In genomic region chrX:48975541-48975940, GRCh38 we compare ENCODE assay signal across 21 cellular contexts.
"Had no signal": no experiment of that assay in that cellular context is flagged by ENCODE, and none has a peak within 500 bp of the region (broad histone marks: within the 10 kb centered on the region; RNA-seq: fewer than 3 reads in every experiment).

No MANE protein-coding gene starts in this region.

- H3K27ac Mint-ChIP-seq: T-cell had no signal

- H3K4me3 Mint-ChIP-seq: activated T-cell treated with anti-CD3 and anti-CD28 coated beads, Interleukin-2, amount 50 U/mL, for 24 hours; naive B cell; neural crest cell; T-cell had no signal

- DNase-seq: activated CD4-positive, alpha-beta T cell treated with anti-CD3 and anti-CD28 coated beads, Interleukin-2, amount 50 U/mL, for 4 hours; activated CD4-positive, CD25-positive, alpha-beta regulatory T cell; activated effector memory CD4-positive, alpha-beta T cell treated with anti-CD3 and anti-CD28 coated beads, Interleukin-2, amount 50 U/mL, for 16 hours; activated T-cell treated with anti-CD3 and anti-CD28 coated beads, Interleukin-2, amount 50 U/mL, for 24 hours; anterior cingulate cortex; body of pancreas; caudate nucleus; effector memory CD4-positive, alpha-beta T cell; foreskin melanocyte; hippocampal formation; kidney glomerular epithelial cell; left lung; naive B cell; occipital lobe; SJCRH30; stimulated activated CD4-positive, alpha-beta T cell treated with anti-CD3 and anti-CD28 coated beads, Interleukin-1b, Interleukin-23, amount 100 ng/mL, for 48 hours; stomach; T-cell had no signal

- ATAC-seq: body of pancreas, esophagus mucosa, left lung, right lobe of liver, T-cell had no signal

- H3K9me3 Mint-ChIP-seq: activated T-cell treated with anti-CD3 and anti-CD28 coated beads, Interleukin-2, amount 50 U/mL, for 24 hours; naive B cell; T-cell had no signal
